ENCODE assay signal across 31 cellular contexts in genomic region chr10:21095494-21096055, GRCh38.
"Had no signal": no experiment of that assay in that cellular context is flagged by ENCODE, and none has a peak within 500 bp of the region (broad histone marks: within the 10 kb centered on the region; RNA-seq: fewer than 3 reads in every experiment).

No MANE protein-coding gene starts in this region.

- H3K4me1 Mint-ChIP-seq: activated CD4-positive, alpha-beta T cell treated with anti-CD3 and anti-CD28 coated beads, Interleukin-2, amount 10 ng/mL, durations not matched to agents 24 days and 14 days had no signal

- H3K9me3 ChIP-seq: esophagus muscularis mucosa, gastrocnemius medialis, heart left ventricle had no signal

- H3K9me3 Mint-ChIP-seq: activated CD4-positive, alpha-beta memory T cell treated with anti-CD3 and anti-CD28 coated beads for 36 hours; activated CD4-positive, alpha-beta T cell treated with anti-CD3 and anti-CD28 coated beads, Interleukin-2, amount 10 ng/mL, durations not matched to agents 24 days and 14 days; activated T-cell treated with anti-CD3 and anti-CD28 coated beads, Interleukin-2, amount 50 U/mL, for 24 hours; activated T-cell treated with anti-CD3 and anti-CD28 coated beads, Interleukin-2, amount 50 U/mL, for 72 hours; T-cell; T-helper 1 cell treated with Interleukin-12 subunit alpha and Interleukin-12 subunit beta and Interleukin-4 antibody, amounts not matched to agents 30 μg/mL and 1 μg/mL, for 36 hours had no signal

- H3K27ac ChIP-seq: brain microvascular endothelial cell, esophagus muscularis mucosa, foreskin keratinocyte, gastrocnemius medialis, heart left ventricle had no signal

- H3K27me3 ChIP-seq: brain microvascular endothelial cell, esophagus muscularis mucosa, foreskin keratinocyte, gastrocnemius medialis, heart left ventricle had no signal

- H3K4me3 Mint-ChIP-seq: activated CD4-positive, alpha-beta memory T cell treated with anti-CD3 and anti-CD28 coated beads for 36 hours; activated CD4-positive, alpha-beta T cell treated with anti-CD3 and anti-CD28 coated beads for 36 hours; activated CD4-positive, alpha-beta T cell treated with anti-CD3 and anti-CD28 coated beads, Interleukin-2, amount 10 ng/mL, durations not matched to agents 24 days and 14 days; activated CD8-positive, alpha-beta T cell treated with anti-CD3 and anti-CD28 coated beads, Interleukin-2, amount 10 ng/mL, durations not matched to agents 7 days and 5 days; activated naive CD8-positive, alpha-beta T cell; activated T-cell treated with anti-CD3 and anti-CD28 coated beads, Interleukin-2, amount 50 U/mL, for 24 hours; activated T-cell treated with anti-CD3 and anti-CD28 coated beads, Interleukin-2, amount 50 U/mL, for 72 hours; effector memory CD8-positive, alpha-beta T cell; T-cell; T-helper 1 cell treated with Interleukin-12 subunit alpha and Interleukin-12 subunit beta and Interleukin-4 antibody, amounts not matched to agents 30 μg/mL and 1 μg/mL, for 36 hours had no signal

- H3K4me3 ChIP-seq: esophagus muscularis mucosa, gastrocnemius medialis, heart left ventricle had no signal

- H3K4me1 ChIP-seq: esophagus muscularis mucosa, foreskin keratinocyte, gastrocnemius medialis had no signal

- H3K27me3 Mint-ChIP-seq: activated CD4-positive, alpha-beta memory T cell treated with anti-CD3 and anti-CD28 coated beads for 36 hours; activated CD4-positive, alpha-beta T cell treated with anti-CD3 and anti-CD28 coated beads, Interleukin-2, amount 10 ng/mL, durations not matched to agents 24 days and 14 days; activated naive CD8-positive, alpha-beta T cell; activated T-cell treated with anti-CD3 and anti-CD28 coated beads, Interleukin-2, amount 50 U/mL, for 24 hours; effector memory CD8-positive, alpha-beta T cell; T-cell had no signal

- H3K36me3 Mint-ChIP-seq: activated CD4-positive, alpha-beta memory T cell treated with anti-CD3 and anti-CD28 coated beads for 36 hours; activated naive CD8-positive, alpha-beta T cell; T-cell had no signal

- H3K36me3 ChIP-seq: brain microvascular endothelial cell, esophagus muscularis mucosa, gastrocnemius medialis, heart left ventricle had no signal

- DNase-seq: activated CD4-positive, alpha-beta memory T cell treated with anti-CD3 and anti-CD28 coated beads for 36 hours; activated CD4-positive, alpha-beta T cell treated with anti-CD3 and anti-CD28 coated beads for 36 hours; activated CD4-positive, alpha-beta T cell treated with anti-CD3 and anti-CD28 coated beads, Interleukin-2, amount 10 ng/mL, durations not matched to agents 24 days and 14 days; activated CD4-positive, CD25-positive, alpha-beta regulatory T cell; activated CD4-positive, CD25-positive, alpha-beta regulatory T cell treated with anti-CD3 and anti-CD28 coated beads, Interleukin-2, amount 50 U/mL, for 72 hours; activated CD8-positive, alpha-beta memory T cell treated with anti-CD3 and anti-CD28 coated beads, Interleukin-2, amount 50 U/mL, for 48 hours; activated CD8-positive, alpha-beta T cell treated with anti-CD3 and anti-CD28 coated beads, Interleukin-2, amount 10 ng/mL, durations not matched to agents 7 days and 5 days; activated gamma-delta T cell; activated naive CD4-positive, alpha-beta T cell; activated naive CD4-positive, alpha-beta T cell treated with anti-CD3 and anti-CD28 coated beads, Interleukin-2, amount 50 U/mL, for 16 hours; activated T-cell treated with anti-CD3 and anti-CD28 coated beads for 4 hours; activated T-cell treated with anti-CD3 and anti-CD28 coated beads, Interleukin-2, amount 50 U/mL, for 24 hours; activated T-cell treated with anti-CD3 and anti-CD28 coated beads, Interleukin-2, amount 50 U/mL, for 72 hours; amniotic stem cell; anterior cingulate cortex; brain microvascular endothelial cell; caudate nucleus; cortex of kidney; dermis blood vessel endothelial cell; effector CD4-positive, alpha-beta T cell; effector memory CD8-positive, alpha-beta T cell; erythroblast; foreskin keratinocyte; gastrocnemius medialis; glutamatergic neuron; heart left ventricle; T-cell; T1000 had no signal

- H3K27ac Mint-ChIP-seq: activated CD4-positive, alpha-beta memory T cell treated with anti-CD3 and anti-CD28 coated beads for 36 hours; activated CD4-positive, alpha-beta T cell treated with anti-CD3 and anti-CD28 coated beads for 36 hours; activated CD4-positive, alpha-beta T cell treated with anti-CD3 and anti-CD28 coated beads, Interleukin-2, amount 10 ng/mL, durations not matched to agents 24 days and 14 days; activated CD8-positive, alpha-beta T cell treated with anti-CD3 and anti-CD28 coated beads, Interleukin-2, amount 10 ng/mL, durations not matched to agents 7 days and 5 days; activated naive CD8-positive, alpha-beta T cell; activated T-cell treated with anti-CD3 and anti-CD28 coated beads, Interleukin-2, amount 50 U/mL, for 24 hours; activated T-cell treated with anti-CD3 and anti-CD28 coated beads, Interleukin-2, amount 50 U/mL, for 72 hours; effector memory CD8-positive, alpha-beta T cell; T-cell; T-helper 1 cell treated with Interleukin-12 subunit alpha and Interleukin-12 subunit beta and Interleukin-4 antibody, amounts not matched to agents 30 μg/mL and 1 μg/mL, for 36 hours had no signal
